8 cellular contexts compared by ENCODE assay signal in genomic region chr2:74585406-74586182, GRCh38.
A peak's percentile ranks its signal among the peaks of the same experiment; 100 is the strongest.
DNase-seq lines count a peak whose midpoint lies in the region; ATAC-seq and TF ChIP-seq lines count a peak whose summit lies in the region.
"Had no signal": no experiment of that assay in that cellular context is flagged by ENCODE, and none has a peak within 500 bp of the region (broad histone marks: within the 10 kb centered on the region; RNA-seq: fewer than 3 reads in every experiment).

No MANE protein-coding gene starts in this region.

- no peaks in the 10 kb centered on the region for H3K27me3 ChIP-seq in neutrophil

- peak; percentile 27 to 50 for DNase-seq in activated CD4-positive, alpha-beta T cell treated with anti-CD3 and anti-CD28 coated beads, Interleukin-2, amount 50 U/mL, for 48 hours
- no peak for DNase-seq in islet precursor cell
- DNase-seq in SHP77 (lab: John Stamatoyannopoulos, UW), result no peak
- DNase-seq: NCI-H226 had no signal

- peak; percentile 17 for TF ChIP-seq CTCF in GM12873 (IDR thresholded peaks at IDR 0.05; ENCODE audit: insufficient read depth, low read depth, low read length, missing control alignments)
- TF ChIP-seq CTCF in neutrophil (IDR thresholded peaks at IDR 0.05), result no peak

- H3K4me1 ChIP-seq in neutrophil (ENCODE audit: control insufficient read depth in 1 of 2, insufficient read depth in 1 of 2, low read depth in 1 of 2, low read length in 1 of 2), result peaks cover 53 to 54% of the 10 kb centered on the region in 2 experiments

- peak overlapping the region; percentile 60 for H3K27ac ChIP-seq in neutrophil

- H3K4me3 ChIP-seq in neutrophil (ENCODE audit: low read depth in 1 of 2, low read length in 1 of 2), result no peak overlapping the region

- H3K9me3 ChIP-seq in neutrophil, result no peaks in the 10 kb centered on the region

- peak; percentile 42 for ATAC-seq in HG02798 (IDR thresholded peaks at IDR 0.05; ENCODE audit: poor library complexity, unreplicated experiment)
- no peak for ATAC-seq in GM19397 (IDR thresholded peaks at IDR 0.05; ENCODE audit: unreplicated experiment)

- H3K36me3 ChIP-seq in neutrophil, result no peaks in the 10 kb centered on the region

Comparison
In these comparisons a context has a peak if more than half of its experiments do, and no peak if none do; other contexts are left out.
1. DNase-seq: peak in activated CD4-positive, alpha-beta T cell treated with anti-CD3 and anti-CD28 coated beads, Interleukin-2, amount 50 U/mL, for 48 hours (2 of 2); none in islet precursor cell (single experiment) and SHP77 (0 of 2).